ENCODE assay signal across 10 cellular contexts in the genomic region with DNA sequence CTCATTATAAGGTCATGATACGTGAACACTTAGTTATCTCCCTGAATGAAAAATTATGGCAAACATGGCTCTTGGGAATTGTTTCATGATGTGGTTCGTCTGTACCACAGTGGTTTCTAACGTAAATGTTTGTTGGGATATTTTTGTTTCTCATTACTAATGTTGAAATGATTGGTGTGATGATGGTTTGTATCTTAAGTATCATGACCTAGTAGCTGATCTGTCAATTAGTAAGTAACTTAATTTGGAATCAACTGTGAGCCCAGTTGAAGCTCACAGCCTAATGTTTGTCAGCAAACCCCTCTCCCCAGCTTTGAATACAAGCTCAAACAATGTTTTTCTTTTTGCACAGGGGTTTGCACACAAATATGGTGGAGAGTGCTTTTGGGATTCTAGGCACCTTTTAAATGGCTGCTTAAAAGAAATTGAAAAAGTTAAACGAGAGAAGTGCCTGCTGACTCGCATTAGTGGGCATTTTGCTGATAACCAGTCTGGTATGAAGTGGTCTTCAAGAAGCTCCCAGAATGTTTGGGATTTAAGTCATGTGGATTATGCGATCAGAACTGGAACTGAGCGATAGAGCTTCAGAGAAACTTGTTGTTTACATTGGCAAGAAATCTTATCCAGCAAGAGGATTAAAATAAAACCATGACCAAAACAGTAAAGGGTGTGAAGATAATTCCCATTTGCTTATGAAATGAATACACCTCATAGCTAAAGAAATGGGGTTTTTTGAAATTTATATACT.
DNase-seq lines count a peak whose midpoint lies in the region; ATAC-seq and TF ChIP-seq lines count a peak whose summit lies in the region.
"Had no signal": no experiment of that assay in that cellular context is flagged by ENCODE, and none has a peak within 500 bp of the region (broad histone marks: within the 10 kb centered on the region; RNA-seq: fewer than 3 reads in every experiment).

No MANE protein-coding gene starts in this region.

- H3K9me3 Mint-ChIP-seq in CD4-positive, alpha-beta T cell = no peaks in the 10 kb centered on the region
- H3K9me3 Mint-ChIP-seq in naive thymus-derived CD8-positive, alpha-beta T cell = peaks cover 0 to 3% (median 0%) of the 10 kb centered on the region in 9 donors

- POLR2A ChIA-PET in CD4-positive, alpha-beta T cell (lab: Charles Lee) = interaction anchor here (2.1 kb wide), 1 partner anchor 57 kb away, joined by 6 read pairs; no protein-coding TSS in a partner anchor
- POLR2A ChIA-PET in naive thymus-derived CD8-positive, alpha-beta T cell (lab: Charles Lee) = no interaction called here

- no peaks in the 10 kb centered on the region for H3K27me3 Mint-ChIP-seq in CD4-positive, alpha-beta T cell
- H3K27me3 Mint-ChIP-seq in naive thymus-derived CD8-positive, alpha-beta T cell = no peaks in the 10 kb centered on the region

- H3K36me3 ChIP-seq in hepatocyte (replicated peaks; ENCODE audit: insufficient read depth, low read depth) = no peaks in the 10 kb centered on the region
- no peaks in the 10 kb centered on the region for H3K36me3 ChIP-seq in thyroid gland
- H3K36me3 ChIP-seq: sigmoid colon had no signal

- no peak for TF ChIP-seq POLR2A in thyroid gland (IDR thresholded peaks at IDR 0.05)

- H3K27ac Mint-ChIP-seq in CD4-positive, alpha-beta T cell = no peak overlapping the region
- no peak overlapping the region for H3K27ac Mint-ChIP-seq in naive thymus-derived CD8-positive, alpha-beta T cell

- intact Hi-C loops in thyroid gland (cut with DNase I) = no loop called here
- intact Hi-C loops in CD4-positive, alpha-beta T cell (cut with DNase I, micrococcal nuclease) = loop anchor here in 1 of 2 experiments (1.0 kb wide), 1 partner anchor 170 kb away; no protein-coding TSS in a partner anchor

- H2AFZ ChIP-seq in hepatocyte = no peak overlapping the region

- peak overlapping the region; percentile 19 for H3K4me2 ChIP-seq in hepatocyte

- H3K4me3 ChIP-seq in astrocyte of the spinal cord (ENCODE audit: low read depth, low read length) (no peak overlapping the region), hepatocyte (no peak overlapping the region), thyroid gland (replicated peaks in 1 of 3) (no peak overlapping the region)
- H3K4me3 ChIP-seq: sigmoid colon had no signal

- no peak for ATAC-seq in GM18907 (IDR thresholded peaks at IDR 0.05; ENCODE audit: unreplicated experiment)
- no peak for ATAC-seq in CD4-positive, alpha-beta T cell (ENCODE audit: poor library complexity)
- no peak for ATAC-seq in naive thymus-derived CD8-positive, alpha-beta T cell

- no peak for TF ChIP-seq CTCF in astrocyte of the spinal cord (IDR thresholded peaks at IDR 0.05; ENCODE audit: low read depth, low read length)
- no peak for TF ChIP-seq CTCF in hepatocyte (IDR thresholded peaks at IDR 0.05; ENCODE audit: poor library complexity)
- no peak for TF ChIP-seq CTCF in thyroid gland (IDR thresholded peaks at IDR 0.05)
- no peak for TF ChIP-seq CTCF in CD4-positive, alpha-beta T cell (IDR thresholded peaks at IDR 0.05)
- no peak for TF ChIP-seq CTCF in GM20000 (IDR thresholded peaks at IDR 0.05; ENCODE audit: extremely low read depth, missing control alignments)

- H3K9me2 ChIP-seq in hepatocyte (replicated peaks; ENCODE audit: insufficient read depth) = no peaks in the 10 kb centered on the region

- peaks cover 9% of the 10 kb centered on the region for H3K4me1 ChIP-seq in hepatocyte (ENCODE audit: insufficient read depth)
- peaks cover 14% of the 10 kb centered on the region in 2 donors for H3K4me1 ChIP-seq in thyroid gland

- peak overlapping the region; percentile 67 for H3K27ac ChIP-seq in hepatocyte
- H3K27ac ChIP-seq in thyroid gland = peak overlapping the region in 2 of 3 donors; percentile 49 to 55
- no peak overlapping the region for H3K27ac ChIP-seq in CD4-positive, alpha-beta T cell (ENCODE audit: low read depth, low read length)
- H3K27ac ChIP-seq: sigmoid colon had no signal

- H3K9me3 ChIP-seq in hepatocyte (ENCODE audit: low read depth) (no peaks in the 10 kb centered on the region), thyroid gland (no peaks in the 10 kb centered on the region)
- no peaks in the 10 kb centered on the region for H3K9me3 ChIP-seq in CD4-positive, alpha-beta T cell (ENCODE audit: control insufficient read depth, low read length)
- H3K9me3 ChIP-seq: sigmoid colon had no signal

- no peaks in the 10 kb centered on the region for H4K20me1 ChIP-seq in hepatocyte (ENCODE audit: insufficient read depth, poor library complexity, severe bottlenecking)

- peak; percentile 47 for DNase-seq in LHCN-M2 (ENCODE audit: low read depth)
- peak; percentile 75 for DNase-seq in astrocyte of the spinal cord (ENCODE audit: low read depth, low spot score)
- DNase-seq in hepatocyte (ENCODE audit: low spot score) = no peak
- DNase-seq in thyroid gland = no peak
- no peak for DNase-seq in CD4-positive, alpha-beta T cell
- no peak for DNase-seq in GM20000 (ENCODE audit: low spot score)
- no peak for DNase-seq in naive thymus-derived CD8-positive, alpha-beta T cell
- DNase-seq: DND-41, sigmoid colon had no signal

- in situ Hi-C loops in astrocyte of the spinal cord (cut with HindIII; ENCODE audit: low sequenced_read_pairs) = no loop called here

- H3K27me3 ChIP-seq in hepatocyte (no peaks in the 10 kb centered on the region), thyroid gland (no peaks in the 10 kb centered on the region)
- no peaks in the 10 kb centered on the region for H3K27me3 ChIP-seq in CD4-positive, alpha-beta T cell (ENCODE audit: control insufficient read depth, insufficient read depth, low read length)
- H3K27me3 ChIP-seq: sigmoid colon had no signal

- no peaks in the 10 kb centered on the region for H3K36me3 Mint-ChIP-seq in CD4-positive, alpha-beta T cell (ENCODE audit: low read depth)
- peaks cover 0 to 2% (median 2%) of the 10 kb centered on the region in 3 donors for H3K36me3 Mint-ChIP-seq in naive thymus-derived CD8-positive, alpha-beta T cell

- CTCF ChIA-PET in CD4-positive, alpha-beta T cell (lab: Charles Lee) = interaction anchor here (1.4 to 1.6 kb wide), 2 partner anchors 8 to 1199 kb away, joined by 3 to 10 read pairs; no protein-coding TSS in a partner anchor

- H3K79me2 ChIP-seq in hepatocyte = no peaks in the 10 kb centered on the region

- H3K4me1 Mint-ChIP-seq in CD4-positive, alpha-beta T cell (ENCODE audit: low read depth) = peaks cover 7% of the 10 kb centered on the region
- peaks cover 0 to 15% (median 4%) of the 10 kb centered on the region in 4 donors for H3K4me1 Mint-ChIP-seq in naive thymus-derived CD8-positive, alpha-beta T cell

- no peak overlapping the region for H3K4me3 Mint-ChIP-seq in CD4-positive, alpha-beta T cell
- no peak overlapping the region for H3K4me3 Mint-ChIP-seq in naive thymus-derived CD8-positive, alpha-beta T cell

- WGBS in hepatocyte (ENCODE audit: low lambda C conversion rate, missing lambda C conversion rate) = 61% methylated on average over 7 of the region's 7 CpGs
- whole genome bisulfite sequencing in thyroid gland, 2 donors = 69% methylated on average over 7 of the region's 7 CpGs

Comparison
In these comparisons a context has a peak if more than half of its experiments do, and no peak if none do; other contexts are left out.
1. DNase-seq: peak in LHCN-M2 (single experiment) and astrocyte of the spinal cord (single experiment); none in hepatocyte (single experiment), thyroid gland (0 of 2), CD4-positive, alpha-beta T cell (0 of 10), GM20000 (single experiment) and naive thymus-derived CD8-positive, alpha-beta T cell (0 of 10).